Comparison of ENCODE assay signal across 2 cellular contexts in genomic region chr12:57213763-57214397, GRCh38.
TF ChIP-seq lines count a peak whose summit lies in the region.

No MANE protein-coding gene starts in this region.

TF ChIP-seq in SK-N-SH, 30 proteins besides CTCF, POLR2A, EP300 and RAD21:
- no peak for TF ChIP-seq TAF1 (IDR thresholded peaks at IDR 0.05; ENCODE audit: borderline replicate concordance, low read depth, low read length)
- TF ChIP-seq ELF1 (IDR thresholded peaks at IDR 0.05) = 0 out of 2 replicates have a peak, but pooled peaks have one; percentile 11

TF ChIP-seq in HepG2, 621 proteins besides CTCF, POLR2A, EP300 and RAD21:
- TF ChIP-seq ZNF367 (CRISPR knock-in tag; IDR thresholded peaks at IDR 0.05; ENCODE audit: borderline replicate concordance) (no peak), NFIB (CRISPR knock-in tag; IDR thresholded peaks at IDR 0.05; ENCODE audit: borderline replicate concordance) (no peak), ZNF446 (CRISPR knock-in tag; IDR thresholded peaks at IDR 0.05) (no peak), CHD2 (IDR thresholded peaks at IDR 0.05; ENCODE audit: low read depth, low read length) (0 out of 2 replicates have a peak, but pooled peaks have one; percentile 31), FOXP4 (CRISPR knock-in tag; IDR thresholded peaks at IDR 0.05) (0 out of 2 replicates have a peak, but pooled peaks have one; percentile 23)
